ENCODE assay signal across 19 cellular contexts in genomic region chr6:776394-777041, GRCh38.
"Had no signal": no experiment of that assay in that cellular context is flagged by ENCODE, and none has a peak within 500 bp of the region (broad histone marks: within the 10 kb centered on the region; RNA-seq: fewer than 3 reads in every experiment).

No MANE protein-coding gene starts in this region.

- DNase-seq: Kasumi-1, MM.1S, NCI-H1092 treated with DMSO at 0.1 percent for 48 hours, NCI-H1436, NCI-H187, NCI-H2107, NCI-H345, NCI-H524, NCI-H526 treated with DMSO at 0.1 percent for 48 hours, NCI-H774, PC-3, SHP77 had no signal

- H3K4me3 Mint-ChIP-seq: IgD-negative memory B cell had no signal

- H3K4me2 ChIP-seq: KMS-11 had no signal

- H3K36me3 Mint-ChIP-seq: IgD-negative memory B cell had no signal

- H3K27ac Mint-ChIP-seq: IgD-negative memory B cell had no signal

- H3K4me3 ChIP-seq: K562 had no signal

- H3K4me1 Mint-ChIP-seq: IgD-negative memory B cell had no signal

- ATAC-seq: K562, Panc1, PC-3, SK-N-SH treated with all-trans-retinoic acid at 6 μM for 48 hours had no signal

- H3K27ac ChIP-seq: HL-60, KMS-11, RWPE1 had no signal
